Comparison of ENCODE assay signal across 12 cellular contexts in genomic region chr7:33145174-33145573, GRCh38. TPM values are rescaled to one million over a fixed set of nuclear protein-coding genes. Genes with fewer than 3 reads are reported as not detected.
A peak's percentile ranks its signal among the peaks of the same experiment; 100 is the strongest.
DNase-seq lines count a peak whose midpoint lies in the region; ATAC-seq lines count a peak whose summit lies in the region.
"Had no signal": no experiment of that assay in that cellular context is flagged by ENCODE, and none has a peak within 500 bp of the region (broad histone marks: within the 10 kb centered on the region; RNA-seq: fewer than 3 reads in every experiment).

No MANE protein-coding gene starts in this region.

- H3K27ac ChIP-seq in cingulate gyrus (ENCODE audit: low read depth, low read length) (peak overlapping the region; percentile 43), substantia nigra (ENCODE audit: low read depth, low read length, poor library complexity, severe bottlenecking) (peak overlapping the region; percentile 56)
- H3K27ac ChIP-seq: A549, C4-2B had no signal

- H3K27me3 Mint-ChIP-seq in stimulated activated naive CD8-positive, alpha-beta T cell treated with anti-CD3 and anti-CD28 coated beads, Interleukin-15, amount 100 ng/mL, for 72 hours = no peaks in the 10 kb centered on the region
- H3K27me3 Mint-ChIP-seq: CD4-positive, alpha-beta memory T cell had no signal

- H3K9me3 Mint-ChIP-seq in stimulated activated naive CD8-positive, alpha-beta T cell treated with anti-CD3 and anti-CD28 coated beads, Interleukin-15, amount 100 ng/mL, for 72 hours = peaks cover 4 to 14% of the 10 kb centered on the region in 2 donors

- peak; percentile 24 for DNase-seq in SK-MEL-5 (ENCODE audit: low read depth, low spot score)
- DNase-seq in substantia nigra (lab: John Stamatoyannopoulos, UW) = no peak
- no peak for DNase-seq in stimulated activated naive CD8-positive, alpha-beta T cell treated with anti-CD3 and anti-CD28 coated beads, Interleukin-15, amount 100 ng/mL, for 72 hours
- DNase-seq: BE2C; CD4-positive, alpha-beta memory T cell; DMS79 had no signal

- in situ Hi-C loops in SK-MEL-5 (cut with HindIII; ENCODE audit: low pct_unique_long_range_greater_than_20kb, low sequenced_read_pairs) = no loop called here

- no peak for ATAC-seq in GM21390 (IDR thresholded peaks at IDR 0.05; ENCODE audit: unreplicated experiment)
- no peak for ATAC-seq in HG03108 (IDR thresholded peaks at IDR 0.05; ENCODE audit: unreplicated experiment)
- ATAC-seq in stimulated activated naive CD8-positive, alpha-beta T cell treated with anti-CD3 and anti-CD28 coated beads, Interleukin-15, amount 100 ng/mL, for 72 hours = no peak
- ATAC-seq: A549, HCT116 had no signal

- H3K4me3 Mint-ChIP-seq in stimulated activated naive CD8-positive, alpha-beta T cell treated with anti-CD3 and anti-CD28 coated beads, Interleukin-15, amount 100 ng/mL, for 72 hours = no peak overlapping the region
- H3K4me3 Mint-ChIP-seq: CD4-positive, alpha-beta memory T cell had no signal

- H3K27ac Mint-ChIP-seq in stimulated activated naive CD8-positive, alpha-beta T cell treated with anti-CD3 and anti-CD28 coated beads, Interleukin-15, amount 100 ng/mL, for 72 hours = no peak overlapping the region
- H3K27ac Mint-ChIP-seq: CD4-positive, alpha-beta memory T cell had no signal

- peaks cover 8% of the 10 kb centered on the region for H3K4me1 Mint-ChIP-seq in stimulated activated naive CD8-positive, alpha-beta T cell treated with anti-CD3 and anti-CD28 coated beads, Interleukin-15, amount 100 ng/mL, for 72 hours

RNA-seq across cellular contexts. Expression of gene BBS9, which starts 15.8 kb away (rescaled TPM):
- 14.3 and 20.9 TPM in 2 replicates for total RNA-seq in SK-MEL-5 (2014; rRNA removed; shearing (Covaris generic))
- 13.1 and 16.0 TPM in 2 replicates for polyA plus RNA-seq in SK-MEL-5 (2015; cell fraction: cytosol; rRNA removed)
- 14.7 and 19.3 TPM in 2 replicates for polyA plus RNA-seq in SK-MEL-5 (2015; cell fraction: nucleus; rRNA removed)

RNA-seq across cellular contexts. Expression of gene RP9, which starts 36.0 kb away (rescaled TPM):
- total RNA-seq in SK-MEL-5 (2014; rRNA removed; shearing (Covaris generic)) = 35.4 and 38.4 TPM in 2 replicates
- 24.8 and 28.8 TPM in 2 replicates for polyA plus RNA-seq in SK-MEL-5 (2015; cell fraction: cytosol; rRNA removed)
- 23.7 and 34.2 TPM in 2 replicates for polyA plus RNA-seq in SK-MEL-5 (2015; cell fraction: nucleus; rRNA removed)
